In genomic region chr10:103367379-103367781, GRCh38 we compare ENCODE assay signal across 8 cellular contexts. TPM values are rescaled to one million over a fixed set of nuclear protein-coding genes. Genes with fewer than 3 reads are reported as not detected.
DNase-seq lines count a peak whose midpoint lies in the region; ATAC-seq and TF ChIP-seq lines count a peak whose summit lies in the region.

No MANE protein-coding gene starts in this region.

- peak overlapping the region; percentile 68; the same call in 1 of the 2 replicates for H3K9ac ChIP-seq in ES-I3 (ENCODE audit: low read depth, low read length)

- H3K27me3 Mint-ChIP-seq in progenitor cell of endocrine pancreas: no peaks in the 10 kb centered on the region

- H3F3A ChIP-seq in PC-9 (ENCODE audit: insufficient read depth, low read depth): peaks cover 12% of the 10 kb centered on the region; the same call in 1 of the 2 replicates

- H3K9me2 ChIP-seq in PC-9 (ENCODE audit: insufficient read depth): no peaks in the 10 kb centered on the region

- TF ChIP-seq CTCF in PC-9 (conservative IDR thresholded peaks at IDR 0.05): no peak
- no peak for TF ChIP-seq CTCF in epithelial cell of proximal tubule (conservative IDR thresholded peaks at IDR 0.05; ENCODE audit: low read depth, low read length)
- no peak for TF ChIP-seq CTCF in progenitor cell of endocrine pancreas (IDR thresholded peaks at IDR 0.05; ENCODE audit: unreplicated experiment)

- TSS peak; percentile 98 for BruUV-seq in PC-9 (replicated peaks; lab: Mats Ljungman, UMichigan)

- peak overlapping the region; percentile 78 for H3K27ac ChIP-seq in PC-9

- ATAC-seq in HG03135 (IDR thresholded peaks at IDR 0.05; ENCODE audit: unreplicated experiment) (no peak), HG02970 (IDR thresholded peaks at IDR 0.05; ENCODE audit: low FRiP score, unreplicated experiment) (no peak)

- H3K4me3 ChIP-seq in PC-9 (peak overlapping the region; percentile 75), epithelial cell of proximal tubule (ENCODE audit: low read depth, low read length) (peak overlapping the region; percentile 85)

- H3K4me1 ChIP-seq in ES-I3 (ENCODE audit: insufficient read depth, low read length): no peaks in the 10 kb centered on the region
- H3K4me1 ChIP-seq in PC-9 (replicated peaks; ENCODE audit: insufficient read depth): 0 out of 2 replicates have a peak, but pooled peaks cover 7% of the 10 kb centered on the region

- CTCF ChIA-PET in PC-9 (lab: Charles Lee): no interaction called here

- peak overlapping the region; percentile 95 for H3K27ac Mint-ChIP-seq in progenitor cell of endocrine pancreas

- peaks cover 23% of the 10 kb centered on the region; the same call in 1 of the 2 replicates for H3K79me2 ChIP-seq in PC-9 (ENCODE audit: low read depth)

- H3K4me1 Mint-ChIP-seq in progenitor cell of endocrine pancreas (ENCODE audit: low read depth): peaks cover 2% of the 10 kb centered on the region

- intact Hi-C loops in PC-9 (cut with micrococcal nuclease; ENCODE audit: unreplicated experiment): no loop called here

- H3K36me3 ChIP-seq in ES-I3 (ENCODE audit: insufficient read depth, low read length) (no peaks in the 10 kb centered on the region), PC-9 (ENCODE audit: low read depth) (no peaks in the 10 kb centered on the region)

- no peaks in the 10 kb centered on the region for H3K9me3 Mint-ChIP-seq in progenitor cell of endocrine pancreas (ENCODE audit: low read depth)

- H3K9me3 ChIP-seq in ES-I3 (ENCODE audit: control insufficient read depth, insufficient read depth, low read length) (no peaks in the 10 kb centered on the region), PC-9 (ENCODE audit: insufficient read depth, low read depth) (no peaks in the 10 kb centered on the region)

- H2AFZ ChIP-seq in PC-9: peak overlapping the region; percentile 87

- no peaks in the 10 kb centered on the region for H3K36me3 Mint-ChIP-seq in progenitor cell of endocrine pancreas (ENCODE audit: insufficient read depth)

- H3K4me2 ChIP-seq in PC-9: peak overlapping the region; percentile 81

- POLR2A ChIA-PET in PC-9 (lab: Charles Lee; ENCODE audit: unreplicated experiment): no interaction called here

- no peaks in the 10 kb centered on the region for H3K27me3 ChIP-seq in PC-9 (ENCODE audit: insufficient read depth, low read depth)

- H4K20me1 ChIP-seq in PC-9 (ENCODE audit: insufficient read depth): no peaks in the 10 kb centered on the region

- peak in 1 of 2 experiments; percentile 3 for DNase-seq in PC-9
- DNase-seq in epithelial cell of proximal tubule (ENCODE audit: low read depth): no peak
- no peak for DNase-seq in progenitor cell of endocrine pancreas (ENCODE audit: low spot score, unreplicated experiment)
- DNase-seq in anterior cingulate cortex (lab: John Stamatoyannopoulos, UW): no peak
- no peak for DNase-seq in NCI-H226

- H3K4me3 Mint-ChIP-seq in progenitor cell of endocrine pancreas (ENCODE audit: low read depth): peak overlapping the region; percentile 92

RNA-seq across cellular contexts. Expression of gene TAF5, which starts 0.4 kb away (rescaled TPM):
- total RNA-seq in PC-9 (2021): 3.9 and 4.2 TPM in 2 replicates
- 7.5 and 11.3 TPM in 2 replicates for total RNA-seq in epithelial cell of proximal tubule
- 7.7 and 8.9 TPM in 2 replicates for total RNA-seq in progenitor cell of endocrine pancreas

RNA-seq across cellular contexts. Expression of gene PCGF6, which starts 16.4 kb away (rescaled TPM):
- total RNA-seq in PC-9 (2021) (4.5 and 7.1 TPM in 2 replicates), epithelial cell of proximal tubule (16.2 and 22.4 TPM in 2 replicates), progenitor cell of endocrine pancreas (13.4 and 14.0 TPM in 2 replicates)

RNA-seq across cellular contexts. Expression of gene ATP5MK, which starts 28.9 kb away (rescaled TPM):
- total RNA-seq in PC-9 (2021): 198 and 230 TPM in 2 replicates
- 325 and 562 TPM in 2 replicates for total RNA-seq in epithelial cell of proximal tubule
- total RNA-seq in progenitor cell of endocrine pancreas: 251 and 264 TPM in 2 replicates

RNA-seq across cellular contexts. Expression of gene PDCD11, which starts 29.0 kb away (rescaled TPM):
- total RNA-seq in PC-9 (2021) (20.4 and 20.5 TPM in 2 replicates), epithelial cell of proximal tubule (32.6 and 35.2 TPM in 2 replicates), progenitor cell of endocrine pancreas (56.1 and 58.1 TPM in 2 replicates)
